In the genomic region with DNA sequence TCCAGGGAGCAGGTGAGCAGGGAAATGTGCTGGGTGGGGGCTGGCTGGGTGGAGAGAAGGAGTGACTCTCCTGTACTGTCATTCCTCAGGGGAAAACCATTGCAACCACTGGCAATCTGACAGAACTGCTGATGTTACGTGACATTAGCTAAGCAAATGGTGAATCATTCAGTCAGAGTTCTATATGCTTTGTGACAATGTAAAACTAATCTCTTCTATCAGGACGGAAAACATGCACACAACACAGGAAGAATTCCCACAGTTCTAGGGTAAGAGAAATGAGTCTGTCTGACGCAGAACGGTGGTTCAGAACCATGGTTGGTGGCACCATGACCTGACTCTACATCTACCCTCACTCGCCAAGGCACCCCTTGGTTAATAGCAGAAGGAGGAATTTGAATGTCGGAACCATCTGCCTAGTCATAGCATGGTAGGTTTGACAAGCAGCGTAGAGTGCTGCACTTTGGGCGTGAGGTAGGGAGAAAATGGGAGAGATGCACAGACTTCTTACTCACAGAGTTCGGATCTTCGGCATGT, we compare ENCODE assay signal across 1 cellular context.
A peak's percentile ranks its signal among the peaks of the same experiment; 100 is the strongest.
TF ChIP-seq lines count a peak whose summit lies in the region.

No MANE protein-coding gene starts in this region.

TF ChIP-seq in K562, 482 proteins besides CTCF, POLR2A, EP300 and RAD21 (continued from another document):
- TF ChIP-seq ZNF551 (CRISPR knock-in tag; IDR thresholded peaks at IDR 0.05) (no peak), ZKSCAN8 (CRISPR knock-in tag; IDR thresholded peaks at IDR 0.05) (peak; percentile 26; the same call in 1 of the 2 replicates), NR2C2 (CRISPR knock-in tag; IDR thresholded peaks at IDR 0.05) (no peak), NR2C2 (tag; IDR thresholded peaks at IDR 0.05) (0 out of 2 replicates have a peak, but pooled peaks have one; percentile 26), CBX3 (IDR thresholded peaks at IDR 0.05; ENCODE audit: borderline replicate concordance in 1 of 2, low read length in 2 of 2) (no peak), ZNF175 (CRISPR knock-in tag; IDR thresholded peaks at IDR 0.05; ENCODE audit: low read depth) (peak; percentile 41; the same call in 1 of the 2 replicates), ATF3 (IDR thresholded peaks at IDR 0.05) (peak; percentile 50; the same call in 1 of the 2 replicates), ATF3 (CRISPR knock-in tag; conservative IDR thresholded peaks at IDR 0.05) (no peak), ZNF584 (CRISPR knock-in tag; IDR thresholded peaks at IDR 0.05; ENCODE audit: low read depth) (peak; percentile 83), PTRF (tag; IDR thresholded peaks at IDR 0.05) (no peak), DIDO1 (tag; IDR thresholded peaks at IDR 0.05; ENCODE audit: low read depth) (no peak), ZNF174 (CRISPR knock-in tag; IDR thresholded peaks at IDR 0.05) (no peak), CEBPG (CRISPR knock-in tag; IDR thresholded peaks at IDR 0.05) (no peak), CEBPG (tag; conservative IDR thresholded peaks at IDR 0.05 in 1 of 2, IDR thresholded peaks at IDR 0.05 in 1 of 2) (peak in 1 of 2 experiments; percentile 78; a peak in 2 of 4 replicates), CBFA2T2 (conservative IDR thresholded peaks at IDR 0.05) (no peak), THRAP3 (IDR thresholded peaks at IDR 0.05; ENCODE audit: borderline replicate concordance) (no peak), FOSL1 (tag; conservative IDR thresholded peaks at IDR 0.05) (peak; percentile 73), TRIM24 (IDR thresholded peaks at IDR 0.05) (peak in 1 of 2 experiments; percentile 40; a peak in 1 of 4 replicates), TFAM (CRISPR knock-in tag; conservative IDR thresholded peaks at IDR 0.05) (no peak), ELK3 (CRISPR knock-in tag; IDR thresholded peaks at IDR 0.05) (no peak), AFF1 (IDR thresholded peaks at IDR 0.05; ENCODE audit: low read depth in 1 of 2, partially characterized antibody in 2 of 2) (no peak)
- TF ChIP-seq, protein P1, sequence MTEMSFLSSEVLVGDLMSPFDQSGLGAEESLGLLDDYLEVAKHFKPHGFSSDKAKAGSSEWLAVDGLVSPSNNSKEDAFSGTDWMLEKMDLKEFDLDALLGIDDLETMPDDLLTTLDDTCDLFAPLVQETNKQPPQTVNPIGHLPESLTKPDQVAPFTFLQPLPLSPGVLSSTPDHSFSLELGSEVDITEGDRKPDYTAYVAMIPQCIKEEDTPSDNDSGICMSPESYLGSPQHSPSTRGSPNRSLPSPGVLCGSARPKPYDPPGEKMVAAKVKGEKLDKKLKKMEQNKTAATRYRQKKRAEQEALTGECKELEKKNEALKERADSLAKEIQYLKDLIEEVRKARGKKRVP (CRISPR knock-in tag; IDR thresholded peaks at IDR 0.05), result peak; percentile 68; the same call in 1 of the 2 replicates
- TF ChIP-seq, protein P2, sequence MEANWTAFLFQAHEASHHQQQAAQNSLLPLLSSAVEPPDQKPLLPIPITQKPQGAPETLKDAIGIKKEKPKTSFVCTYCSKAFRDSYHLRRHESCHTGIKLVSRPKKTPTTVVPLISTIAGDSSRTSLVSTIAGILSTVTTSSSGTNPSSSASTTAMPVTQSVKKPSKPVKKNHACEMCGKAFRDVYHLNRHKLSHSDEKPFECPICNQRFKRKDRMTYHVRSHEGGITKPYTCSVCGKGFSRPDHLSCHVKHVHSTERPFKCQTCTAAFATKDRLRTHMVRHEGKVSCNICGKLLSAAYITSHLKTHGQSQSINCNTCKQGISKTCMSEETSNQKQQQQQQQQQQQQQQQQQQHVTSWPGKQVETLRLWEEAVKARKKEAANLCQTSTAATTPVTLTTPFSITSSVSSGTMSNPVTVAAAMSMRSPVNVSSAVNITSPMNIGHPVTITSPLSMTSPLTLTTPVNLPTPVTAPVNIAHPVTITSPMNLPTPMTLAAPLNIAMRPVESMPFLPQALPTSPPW (CRISPR knock-in tag; IDR thresholded peaks at IDR 0.05), result 0 out of 2 replicates have a peak, but pooled peaks have one; percentile 22
